8 cellular contexts compared by ENCODE assay signal in the genomic region with DNA sequence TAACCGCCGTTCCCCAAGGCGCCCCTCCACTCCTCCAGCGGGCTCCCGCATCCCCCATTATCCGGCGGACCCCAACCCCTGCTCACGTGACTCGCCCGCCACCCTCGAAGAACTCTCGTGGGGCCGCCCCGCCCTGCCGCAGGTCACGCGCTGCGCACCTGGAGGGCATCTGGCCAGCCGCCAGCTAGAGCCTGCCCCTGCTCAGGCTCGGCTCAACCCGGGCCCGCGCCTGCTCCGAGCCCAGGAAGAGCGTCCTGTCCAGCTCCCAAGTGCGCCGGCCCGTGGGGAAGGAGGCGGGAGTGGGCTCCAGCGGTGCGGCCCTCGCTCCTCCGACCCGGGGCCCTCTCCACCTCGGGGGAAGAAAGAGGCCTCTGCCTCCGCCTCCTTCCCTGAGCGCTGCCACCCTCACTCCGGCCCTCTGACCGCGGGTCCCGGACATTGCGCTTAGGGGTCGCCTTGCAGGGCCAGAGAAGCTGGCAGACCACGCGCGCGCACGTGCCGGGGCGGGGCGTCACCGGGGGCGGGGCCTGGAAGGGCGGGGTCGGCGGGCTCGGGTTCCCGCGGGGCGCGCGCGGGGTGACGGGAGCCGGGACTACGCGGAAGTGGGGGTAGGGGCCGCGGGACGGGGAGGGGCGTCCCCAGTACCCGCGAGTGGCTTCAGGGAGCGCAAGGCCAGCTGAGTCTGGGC. TPM values are rescaled to one million over a fixed set of nuclear protein-coding genes. Genes with fewer than 3 reads are reported as not detected.
A peak's percentile ranks its signal among the peaks of the same experiment; 100 is the strongest.
DNase-seq lines count a peak whose midpoint lies in the region; ATAC-seq and TF ChIP-seq lines count a peak whose summit lies in the region.

No MANE protein-coding gene starts in this region.

- TF ChIP-seq CTCF in gastroesophageal sphincter (IDR thresholded peaks at IDR 0.05), result no peak

- H3K27ac ChIP-seq in gastroesophageal sphincter (peak overlapping the region; percentile 19 to 92 (median 91)), substantia nigra (ENCODE audit: low read depth, low read length, poor library complexity, severe bottlenecking) (peak overlapping the region; percentile 90)

- no CpG with 5 or more reads among the region's 74 CpGs for WGBS in gastroesophageal sphincter (ENCODE audit: low coverage in 1 of 2), 2 donors

- TF ChIP-seq POLR2A in gastroesophageal sphincter (IDR thresholded peaks at IDR 0.05), result peak in 1 of 2 donors; percentile 68

- H3K36me3 ChIP-seq in gastroesophageal sphincter, result no peaks in the 10 kb centered on the region

- peak overlapping the region; percentile 54 to 79 for H3K4me3 ChIP-seq in gastroesophageal sphincter

- peaks cover 0 to 24% (median 7%) of the 10 kb centered on the region in 3 donors for H3K4me1 ChIP-seq in gastroesophageal sphincter

- TF ChIP-seq EP300 in gastroesophageal sphincter (IDR thresholded peaks at IDR 0.05), result no peak

- H3K9me3 ChIP-seq in gastroesophageal sphincter, result no peaks in the 10 kb centered on the region

- peak; percentile 64 for ATAC-seq in GM21717 (IDR thresholded peaks at IDR 0.05; ENCODE audit: unreplicated experiment)
- ATAC-seq in gastroesophageal sphincter, result peak; percentile 88

- H3K27me3 ChIP-seq in gastroesophageal sphincter, result no peaks in the 10 kb centered on the region

- peak; percentile 95 for DNase-seq in DMS53 (lab: John Stamatoyannopoulos, UW)
- peak; percentile 92 for DNase-seq in KG1 (lab: John Stamatoyannopoulos, UW)
- DNase-seq in SHP77 (lab: John Stamatoyannopoulos, UW), result peak; percentile 56 to 79
- DNase-seq in activated naive CD4-positive, alpha-beta T cell treated with Interleukin-2 at 50 U/mL for 16 hours, result peak; percentile 91
- DNase-seq in nucleus accumbens (lab: John Stamatoyannopoulos, UW), result peak in 55 of 56 donors; percentile 17 to 93 (median 82)
- DNase-seq in substantia nigra (lab: John Stamatoyannopoulos, UW), result peak; percentile 30 to 93 (median 81)

RNA-seq across cellular contexts. Expression of gene HMGN2, which starts 28.4 kb away (rescaled TPM):
- total RNA-seq in gastroesophageal sphincter, result 100 to 1,000 TPM; 128 to 288 (median 252) TPM

RNA-seq across cellular contexts. Expression of gene RPS6KA1, which starts 28.9 kb away (rescaled TPM):
- 1 to 10 TPM; 3.5 to 8.5 (median 6.2) TPM for total RNA-seq in gastroesophageal sphincter

Comparison
In these comparisons a context has a peak if more than half of its experiments do, and no peak if none do; other contexts are left out.
1. Peak in every context shown above with its lines: DNase-seq, ATAC-seq, H3K4me3 ChIP-seq and H3K27ac ChIP-seq.